In the genomic region with DNA sequence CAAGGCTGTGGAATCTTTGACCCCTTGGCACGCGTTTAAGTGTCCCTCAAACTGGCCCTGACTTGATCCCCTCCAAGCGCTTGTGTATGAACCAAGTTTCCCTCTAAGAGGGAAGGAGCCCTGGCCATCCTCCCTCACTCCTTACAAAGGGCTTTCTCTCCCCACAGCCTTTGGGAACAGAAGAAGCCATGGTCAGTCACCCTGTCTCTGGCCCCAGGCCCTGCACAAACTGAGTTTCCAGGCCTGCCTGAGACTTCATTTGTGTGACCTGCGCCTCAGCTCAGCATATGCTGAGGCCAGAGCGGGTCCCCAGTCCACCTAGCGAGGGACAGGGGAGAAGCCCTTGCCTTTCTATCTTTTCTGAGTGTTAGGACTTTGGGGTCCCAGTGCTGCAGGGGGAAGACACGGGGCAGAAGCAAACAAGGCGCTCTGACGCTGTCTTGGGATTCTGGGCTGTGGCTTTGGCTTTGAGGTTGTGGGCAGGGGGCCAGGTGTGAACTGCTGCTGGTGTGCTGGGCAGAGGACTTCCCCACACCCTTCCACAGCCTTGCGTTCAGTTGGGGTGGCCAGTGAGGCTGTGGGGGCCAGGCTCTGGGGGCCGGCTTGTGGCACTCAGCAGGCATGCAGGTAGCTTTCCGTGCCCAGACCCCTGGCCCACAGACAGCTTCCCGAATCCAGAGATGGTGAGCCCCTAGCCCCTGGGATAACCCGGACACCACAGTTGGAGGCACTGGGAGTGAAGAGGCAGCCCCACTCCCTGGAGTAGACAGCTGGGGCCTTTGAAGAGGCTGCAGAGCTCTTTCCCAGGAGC, we compare ENCODE assay signal across 1 cellular context.
TF ChIP-seq lines count a peak whose summit lies in the region.

No MANE protein-coding gene starts in this region.

TF ChIP-seq in neural cell, 6 proteins besides CTCF, POLR2A, EP300 and RAD21 (continued from another document):
- TF ChIP-seq REST (IDR thresholded peaks at IDR 0.05; ENCODE audit: borderline replicate concordance): no peak
